In genomic region chrX:53085661-53086229, GRCh38 we compare ENCODE assay signal across 1 cellular context.
TF ChIP-seq lines count a peak whose summit lies in the region.

No MANE protein-coding gene starts in this region.

TF ChIP-seq in A549, 52 proteins besides CTCF, POLR2A, EP300 and RAD21 (continued from another document):
- TF ChIP-seq ZNF302 (CRISPR knock-in tag; IDR thresholded peaks at IDR 0.05) (no peak), NFE2L2 (conservative IDR thresholded peaks at IDR 0.05; ENCODE audit: low read length) (no peak), EHMT2 (IDR thresholded peaks at IDR 0.05; ENCODE audit: low read depth) (no peak), CBX8 (IDR thresholded peaks at IDR 0.05) (no peak)
